In genomic region chr13:111006508-111007031, GRCh38 we compare ENCODE assay signal across 9 cellular contexts.
DNase-seq lines count a peak whose midpoint lies in the region; ATAC-seq, FAIRE-seq and TF ChIP-seq lines count a peak whose summit lies in the region.
"Had no signal": no experiment of that assay in that cellular context is flagged by ENCODE, and none has a peak within 500 bp of the region (broad histone marks: within the 10 kb centered on the region; RNA-seq: fewer than 3 reads in every experiment).

No MANE protein-coding gene starts in this region.

- ATAC-seq in thoracic aorta (ENCODE audit: insufficient number of reproducible peaks, low FRiP score, low read depth) (peak; percentile 97), HG03108 (IDR thresholded peaks at IDR 0.05; ENCODE audit: unreplicated experiment) (no peak), HG02623 (IDR thresholded peaks at IDR 0.05; ENCODE audit: unreplicated experiment) (no peak), HG02588 (IDR thresholded peaks at IDR 0.05; ENCODE audit: unreplicated experiment) (no peak)

- H3K23ac ChIP-seq in H1 (ENCODE audit: insufficient read length), result no peak overlapping the region
- no peak overlapping the region for H3K23ac ChIP-seq in mesenchymal stem cell (ENCODE audit: low read length in 2 of 2)

- H2AK5ac ChIP-seq in H1 (ENCODE audit: low read depth, low read length), result no peak overlapping the region
- peak overlapping the region; percentile 62 for H2AK5ac ChIP-seq in mesenchymal stem cell (ENCODE audit: low read length, severe bottlenecking)

- H4K8ac ChIP-seq in H1 (ENCODE audit: extremely low read depth, insufficient read depth, low read length) (no peak overlapping the region), mesenchymal stem cell (ENCODE audit: low read length) (peak overlapping the region; percentile 28)

- peak; percentile 7 for FAIRE-seq in H1 (lab: Jason Lieb, UNC)

- H3K4me3 ChIP-seq in H1 (ENCODE audit: extremely low read depth in 1 of 4, insufficient read depth in 2 of 4, low read depth in 3 of 4, low read length in 4 of 4) (no peak overlapping the region), mesenchymal stem cell (ENCODE audit: insufficient read depth in 1 of 2, low read depth in 1 of 2, low read length in 2 of 2) (peak overlapping the region in 1 of 2 experiments; percentile 63), thoracic aorta (peak overlapping the region; percentile 56)

- no peak overlapping the region for H4K5ac ChIP-seq in H1 (ENCODE audit: insufficient read length, low read depth, low read length)

- no peak overlapping the region for H2BK20ac ChIP-seq in H1 (ENCODE audit: low read length)

- H2BK5ac ChIP-seq in H1 (ENCODE audit: low read depth, low read length) (no peak overlapping the region), mesenchymal stem cell (ENCODE audit: low read depth, low read length, poor library complexity, severe bottlenecking) (peak overlapping the region; percentile 79)

- H2BK12ac ChIP-seq in H1 (ENCODE audit: low read depth, low read length) (no peak overlapping the region), mesenchymal stem cell (ENCODE audit: low read length in 2 of 2) (peak overlapping the region in 1 of 2 experiments; percentile 22)

- H3K9me3 ChIP-seq in H1 (ENCODE audit: insufficient read depth in 2 of 2, low read depth in 1 of 2, low read length in 1 of 2), result no peaks in the 10 kb centered on the region
- no peaks in the 10 kb centered on the region for H3K9me3 ChIP-seq in mesenchymal stem cell (ENCODE audit: control insufficient read depth, low read length)
- no peaks in the 10 kb centered on the region for H3K9me3 ChIP-seq in thoracic aorta

- H3K27ac ChIP-seq in H1 (ENCODE audit: low read depth, low read length), result no peak overlapping the region
- H3K27ac ChIP-seq in mesenchymal stem cell (ENCODE audit: low read length, poor library complexity, severe bottlenecking), result peak overlapping the region; percentile 91
- peak overlapping the region; percentile 91 to 92 for H3K27ac ChIP-seq in thoracic aorta
- H3K27ac ChIP-seq: epithelial cell of prostate had no signal

- TF ChIP-seq CTCF in H1 (IDR thresholded peaks at IDR 0.05; ENCODE audit: control extremely low read depth in 1 of 3, insufficient read depth in 1 of 3, low read depth in 1 of 3, low read length in 3 of 3) (no peak), thoracic aorta (IDR thresholded peaks at IDR 0.05) (no peak)

- no peak overlapping the region for H3K4me2 ChIP-seq in H1 (ENCODE audit: insufficient read depth in 1 of 2, low read depth in 2 of 2, low read length in 2 of 2)
- H3K4me2 ChIP-seq in mesenchymal stem cell (ENCODE audit: low read length, poor library complexity, severe bottlenecking), result peak overlapping the region; percentile 54

- TF ChIP-seq POLR2A in H1 (IDR thresholded peaks at IDR 0.05; ENCODE audit: control extremely low read depth in 1 of 2, low read depth in 2 of 2, low read length in 2 of 2), result no peak

- 83% methylated on average over 13 of the region's 13 CpGs; no CpG with 5 or more reads in 1 of the 2 experiments for WGBS in H1 (ENCODE audit: extremely low coverage in 1 of 2, insufficient coverage in 1 of 2, insufficient read length in 1 of 2, insufficient replicate concordance in 2 of 2, low coverage in 1 of 2, low lambda C conversion rate in 2 of 2, missing lambda C conversion rate in 1 of 2), 2 experiments
- WGBS in mesenchymal stem cell, result 56% methylated on average over 12 of the region's 13 CpGs

- H2BK120ac ChIP-seq in H1 (replicated peaks; ENCODE audit: low read depth, low read length) (no peak overlapping the region), mesenchymal stem cell (ENCODE audit: low read depth, low read length) (no peak overlapping the region)

- no peaks in the 10 kb centered on the region for H3K36me3 ChIP-seq in H1 (ENCODE audit: control insufficient read depth in 2 of 4, insufficient read depth in 4 of 4, low read length in 3 of 4)
- H3K36me3 ChIP-seq in mesenchymal stem cell (ENCODE audit: control insufficient read depth in 1 of 2, insufficient read depth in 2 of 2, low read depth in 1 of 2, low read length in 2 of 2), result no peaks in the 10 kb centered on the region
- no peaks in the 10 kb centered on the region for H3K36me3 ChIP-seq in thoracic aorta

- no peaks in the 10 kb centered on the region for H3K23me2 ChIP-seq in H1 (ENCODE audit: low read depth, low read length)

- no peak overlapping the region for H3K14ac ChIP-seq in H1 (ENCODE audit: insufficient read length)
- no peak overlapping the region for H3K14ac ChIP-seq in mesenchymal stem cell (ENCODE audit: low read length in 2 of 2)

- H3K27me3 ChIP-seq in H1 (replicated peaks in 1 of 4; ENCODE audit: control insufficient read depth in 3 of 4, extremely low read depth in 1 of 4, insufficient read depth in 3 of 4, low read length in 3 of 4), result no peaks in the 10 kb centered on the region
- no peaks in the 10 kb centered on the region for H3K27me3 ChIP-seq in mesenchymal stem cell (ENCODE audit: control insufficient read depth in 1 of 2, insufficient read depth in 1 of 2, low read length in 2 of 2)
- no peaks in the 10 kb centered on the region for H3K27me3 ChIP-seq in thoracic aorta (replicated peaks; ENCODE audit: insufficient read depth)

- H3K4me1 ChIP-seq in H1 (replicated peaks in 1 of 4; ENCODE audit: control insufficient read depth in 3 of 4, insufficient read depth in 4 of 4, low read length in 3 of 4), result no peaks in the 10 kb centered on the region
- H3K4me1 ChIP-seq in mesenchymal stem cell (ENCODE audit: control insufficient read depth, insufficient read depth, low read depth, low read length), result peaks cover 16% of the 10 kb centered on the region
- H3K4me1 ChIP-seq in thoracic aorta (ENCODE audit: control insufficient read depth in 1 of 2, low read depth in 2 of 2), result peaks cover 12 to 27% of the 10 kb centered on the region in 2 donors

- no peak overlapping the region for H3K4ac ChIP-seq in H1 (replicated peaks; ENCODE audit: insufficient read length, low read depth, low read length)
- H3K4ac ChIP-seq in mesenchymal stem cell (ENCODE audit: low read depth in 1 of 2, low read length in 2 of 2), result peak overlapping the region in 1 of 2 experiments; percentile 12

- no peaks in the 10 kb centered on the region for H3K79me2 ChIP-seq in H1 (ENCODE audit: control insufficient read depth in 1 of 2, insufficient read depth in 2 of 2, low read length in 2 of 2)

- DNase-seq in LHCN-M2 (ENCODE audit: low read depth), result peak; percentile 97
- no peak for DNase-seq in H1 (ENCODE audit: low read depth in 1 of 2, low spot score in 2 of 2)
- DNase-seq in mesenchymal stem cell, result peak; percentile 80
- peak; percentile 69 for DNase-seq in thoracic aorta (ENCODE audit: low spot score)
- DNase-seq in SK-N-DZ (ENCODE audit: low spot score), result no peak

- no peak overlapping the region for H3K9ac ChIP-seq in H1 (replicated peaks in 1 of 4; ENCODE audit: extremely low read depth in 1 of 4, low read depth in 3 of 4, low read length in 3 of 4)
- H3K9ac ChIP-seq in mesenchymal stem cell (ENCODE audit: low read length), result peak overlapping the region; percentile 80

- TF ChIP-seq EP300 in H1 (IDR thresholded peaks at IDR 0.05; ENCODE audit: borderline replicate concordance in 1 of 2, low read depth in 2 of 2, low read length in 2 of 2), result no peak

- H4K20me1 ChIP-seq in H1 (replicated peaks in 1 of 2; ENCODE audit: control insufficient read depth in 1 of 2, insufficient read depth in 2 of 2, low read length in 2 of 2), result no peaks in the 10 kb centered on the region

- H3K79me1 ChIP-seq in H1 (ENCODE audit: low read depth, low read length) (no peaks in the 10 kb centered on the region), mesenchymal stem cell (replicated peaks; ENCODE audit: low read length, poor library complexity, severe bottlenecking) (no peaks in the 10 kb centered on the region)

- H2BK15ac ChIP-seq in H1 (ENCODE audit: low read length), result no peak overlapping the region
- H2BK15ac ChIP-seq in mesenchymal stem cell (ENCODE audit: low read depth, poor library complexity, severe bottlenecking), result no peak overlapping the region

- CTCF ChIA-PET in H1 (lab: Charles Lee; ENCODE audit: partially characterized antibody), result interaction anchor here (0.9 to 1.4 kb wide), 5 partner anchors 21 to 107 kb away, joined by 3 to 4 read pairs (median 3); no protein-coding TSS in a partner anchor

- no peak for TF ChIP-seq RAD21 in H1 (IDR thresholded peaks at IDR 0.05 in 1 of 2, conservative IDR thresholded peaks at IDR 0.05 in 1 of 2; ENCODE audit: low read depth in 2 of 2, low read length in 2 of 2)

- POLR2A ChIA-PET in H1 (lab: Charles Lee; ENCODE audit: partially characterized antibody), result no interaction called here

- H3K18ac ChIP-seq in H1 (ENCODE audit: extremely low read depth, low read length) (0 out of 2 replicates have a peak overlapping the region, but pooled peaks have one; percentile 5), mesenchymal stem cell (ENCODE audit: low read depth in 1 of 2, low read length in 2 of 2) (no peak overlapping the region)

- no peak overlapping the region for H4K91ac ChIP-seq in H1 (replicated peaks; ENCODE audit: insufficient read length, low read length)
- H4K91ac ChIP-seq in mesenchymal stem cell (ENCODE audit: low read length), result no peak overlapping the region

- H2AFZ ChIP-seq in H1 (ENCODE audit: low read length), result peak overlapping the region; percentile 55
- no peak overlapping the region for H2AFZ ChIP-seq in mesenchymal stem cell (ENCODE audit: low read depth, low read length)

- no peak overlapping the region for H3K56ac ChIP-seq in H1 (replicated peaks; ENCODE audit: insufficient read length, low read depth, low read length)

TF ChIP-seq in H1, 55 proteins besides CTCF, POLR2A, EP300 and RAD21:
- TF ChIP-seq RNF2 (IDR thresholded peaks at IDR 0.05; ENCODE audit: borderline replicate concordance, low read depth, low read length, missing control alignments, poor library complexity, severe bottlenecking), result no peak

Comparison
In these comparisons a context has a peak if more than half of its experiments do, and no peak if none do; other contexts are left out.
1. DNase-seq: peak in LHCN-M2 (single experiment), mesenchymal stem cell (single experiment) and thoracic aorta (single experiment); none in H1 (0 of 2) and SK-N-DZ (single experiment).